In genomic region chr2:10234013-10234306, GRCh38 we compare ENCODE assay signal across 15 cellular contexts.
DNase-seq lines count a peak whose midpoint lies in the region; ATAC-seq and TF ChIP-seq lines count a peak whose summit lies in the region.
"Had no signal": no experiment of that assay in that cellular context is flagged by ENCODE, and none has a peak within 500 bp of the region (broad histone marks: within the 10 kb centered on the region; RNA-seq: fewer than 3 reads in every experiment).

No MANE protein-coding gene starts in this region.

- BruUV-seq in IMR-90 (replicated peaks; lab: Mats Ljungman, UMichigan) = no TSS peak

- intact Hi-C loops in IMR-90 (cut with micrococcal nuclease) = no loop called here

- no peak for TF ChIP-seq POLR2A in IMR-90 (IDR thresholded peaks at IDR 0.05; ENCODE audit: low read depth, low read length)

- peaks cover 9% of the 10 kb centered on the region; the same call in 1 of the 2 replicates for H3K9me1 ChIP-seq in IMR-90 (ENCODE audit: insufficient read depth, low read length)

- no peak for DNase-seq in H9
- DNase-seq in IMR-90 = no peak
- no peak for DNase-seq in brain microvascular endothelial cell
- peak; percentile 48 for DNase-seq in natural killer cell treated with Interleukin-12 subunit alpha and Interleukin-12 subunit beta and Interleukin-15 and Interleukin-18, amount 100 ng/mL, for 72 hours (ENCODE audit: low spot score)
- no peak for DNase-seq in DMS53 treated with DMSO at 0.1 percent for 48 hours (lab: John Stamatoyannopoulos, UW; ENCODE audit: unreplicated experiment)
- no peak for DNase-seq in NCI-H1694 treated with DMSO at 0.1 percent for 48 hours (lab: John Stamatoyannopoulos, UW)
- DNase-seq: BE2C; CD8-positive, alpha-beta T cell; NCI-H1436; NCI-H2081; NCI-H2227 treated with DMSO at 0.1 percent for 48 hours; NCI-H69 had no signal

- no peak overlapping the region for H3T11ph ChIP-seq in H9 (ENCODE audit: low read length)

- no peaks in the 10 kb centered on the region for H3K9me3 ChIP-seq in H9 (ENCODE audit: control insufficient read depth, low read depth, low read length)
- no peaks in the 10 kb centered on the region for H3K9me3 ChIP-seq in IMR-90 (ENCODE audit: control insufficient read depth, insufficient read depth, low read length)
- H3K9me3 ChIP-seq: BE2C, HAP-1 had no signal

- H3K18ac ChIP-seq in H9 (ENCODE audit: insufficient read length, low read depth, low read length) (no peak overlapping the region), IMR-90 (ENCODE audit: low read depth, low read length) (no peak overlapping the region)

- H2BK5ac ChIP-seq in H9 (ENCODE audit: insufficient read length, low read length) (no peak overlapping the region), IMR-90 (ENCODE audit: low read depth, low read length, poor library complexity, severe bottlenecking) (peak overlapping the region; percentile 34)

- H2AFZ ChIP-seq in H9 (ENCODE audit: low read length) = no peak overlapping the region
- H2AFZ ChIP-seq in IMR-90 (replicated peaks; ENCODE audit: low read length, poor library complexity) = no peak overlapping the region

- H2AK9ac ChIP-seq in IMR-90 (replicated peaks; ENCODE audit: low read depth, low read length, poor library complexity) = peak overlapping the region; percentile 78

- H3K14ac ChIP-seq in H9 (ENCODE audit: insufficient read depth, low read length) (no peak overlapping the region), IMR-90 (replicated peaks; ENCODE audit: low read depth, low read length) (no peak overlapping the region)

- H3K36me3 Mint-ChIP-seq in H9 (ENCODE audit: insufficient read depth in 1 of 3, low read depth in 3 of 3) = no peaks in the 10 kb centered on the region
- H3K36me3 Mint-ChIP-seq in natural killer cell treated with Interleukin-12 subunit alpha and Interleukin-12 subunit beta and Interleukin-15 and Interleukin-18, amount 100 ng/mL, for 72 hours = peaks cover 10% of the 10 kb centered on the region
- H3K36me3 Mint-ChIP-seq: CD8-positive, alpha-beta T cell had no signal

- H3K79me2 ChIP-seq in H9 (ENCODE audit: insufficient read depth, low read length) = no peaks in the 10 kb centered on the region

- H3K79me1 ChIP-seq in H9 (ENCODE audit: insufficient read depth, low read depth, low read length, poor library complexity, severe bottlenecking) (no peaks in the 10 kb centered on the region), IMR-90 (ENCODE audit: low read depth in 1 of 2, low read length in 2 of 2) (no peaks in the 10 kb centered on the region)

- no peak overlapping the region; a peak in 1 of 5 replicates for H3K4me3 Mint-ChIP-seq in H9
- H3K4me3 Mint-ChIP-seq in natural killer cell treated with Interleukin-12 subunit alpha and Interleukin-12 subunit beta and Interleukin-15 and Interleukin-18, amount 100 ng/mL, for 72 hours = peak overlapping the region; percentile 36
- H3K4me3 Mint-ChIP-seq: CD8-positive, alpha-beta T cell had no signal

- TF ChIP-seq CTCF in H9 (conservative IDR thresholded peaks at IDR 0.05) (peak; percentile 14; the same call in 2 of the 3 replicates), IMR-90 (conservative IDR thresholded peaks at IDR 0.05; ENCODE audit: low read depth, low read length) (no peak), brain microvascular endothelial cell (IDR thresholded peaks at IDR 0.05; ENCODE audit: low read depth, low read length, missing control alignments) (peak; percentile 2)

- CTCF ChIA-PET in IMR-90 (lab: Yijun Ruan, JAX) = no interaction called here

- H3K27ac Mint-ChIP-seq in H9 = no peak overlapping the region; a peak in 1 of 7 replicates
- peak overlapping the region; percentile 3 to 49 for H3K27ac Mint-ChIP-seq in natural killer cell treated with Interleukin-12 subunit alpha and Interleukin-12 subunit beta and Interleukin-15 and Interleukin-18, amount 100 ng/mL, for 72 hours
- H3K27ac Mint-ChIP-seq: CD8-positive, alpha-beta T cell had no signal

- H3K27me3 ChIP-seq in H9 (ENCODE audit: insufficient read depth, low read length) = no peaks in the 10 kb centered on the region
- H3K27me3 ChIP-seq in IMR-90 (ENCODE audit: control insufficient read depth, insufficient read depth, low read length) = peaks cover 34% of the 10 kb centered on the region
- H3K27me3 ChIP-seq in brain microvascular endothelial cell (replicated peaks) = no peaks in the 10 kb centered on the region
- H3K27me3 ChIP-seq: BE2C had no signal

- H2BK120ac ChIP-seq in H9 (ENCODE audit: low read depth, low read length, poor library complexity, severe bottlenecking) (no peak overlapping the region), IMR-90 (ENCODE audit: low read depth, low read length) (no peak overlapping the region)

- no peak overlapping the region for H3K56ac ChIP-seq in H9 (ENCODE audit: insufficient read length, low read depth, low read length)
- H3K56ac ChIP-seq in IMR-90 (ENCODE audit: extremely low read depth, insufficient read depth, low read length) = no peak overlapping the region

- no peak overlapping the region for H2AK5ac ChIP-seq in H9 (ENCODE audit: insufficient read length, low read length)
- no peak overlapping the region for H2AK5ac ChIP-seq in IMR-90 (ENCODE audit: low read depth, low read length)

- H3K4me3 ChIP-seq in IMR-90 (ENCODE audit: insufficient read depth, low read depth, low read length) (no peak overlapping the region), brain microvascular endothelial cell (ENCODE audit: low read depth, low read length) (no peak overlapping the region)
- H3K4me3 ChIP-seq: HAP-1 had no signal

- H4K8ac ChIP-seq in H9 (replicated peaks; ENCODE audit: insufficient read length, low read depth, low read length) (peak overlapping the region; percentile 10), IMR-90 (ENCODE audit: low read depth in 2 of 2, low read length in 2 of 2) (no peak overlapping the region)

- dilution Hi-C loops in IMR-90 (cut with HindIII; ENCODE audit: low sequenced_read_pairs, unreplicated experiment) = no loop called here

- H4K91ac ChIP-seq in H9 (ENCODE audit: insufficient read length, low read depth, low read length) (no peak overlapping the region), IMR-90 (ENCODE audit: insufficient read depth, low read depth, low read length) (no peak overlapping the region)

- peaks cover 0 to 1% of the 10 kb centered on the region in 2 experiments; a peak in 2 of 5 replicates for H3K9me3 Mint-ChIP-seq in H9
- H3K9me3 Mint-ChIP-seq in natural killer cell treated with Interleukin-12 subunit alpha and Interleukin-12 subunit beta and Interleukin-15 and Interleukin-18, amount 100 ng/mL, for 72 hours = peaks cover 9% of the 10 kb centered on the region
- H3K9me3 Mint-ChIP-seq: CD8-positive, alpha-beta T cell had no signal

- ATAC-seq in IMR-90 (ENCODE audit: low read depth) = no peak
- ATAC-seq in natural killer cell treated with Interleukin-12 subunit alpha and Interleukin-12 subunit beta and Interleukin-15 and Interleukin-18, amount 100 ng/mL, for 72 hours = no peak
- no peak for ATAC-seq in HG03095 (IDR thresholded peaks at IDR 0.05; ENCODE audit: unreplicated experiment)
- no peak for ATAC-seq in GM18870 (IDR thresholded peaks at IDR 0.05; ENCODE audit: unreplicated experiment)
- ATAC-seq: CD8-positive, alpha-beta T cell had no signal

- peaks cover 6% of the 10 kb centered on the region; the same call in 1 of the 2 replicates for H3K27me3 Mint-ChIP-seq in H9 (ENCODE audit: low read depth)
- H3K27me3 Mint-ChIP-seq in natural killer cell treated with Interleukin-12 subunit alpha and Interleukin-12 subunit beta and Interleukin-15 and Interleukin-18, amount 100 ng/mL, for 72 hours = peaks cover 12 to 15% of the 10 kb centered on the region in 2 donors

- H2BK12ac ChIP-seq in H9 (ENCODE audit: insufficient read length, low read depth, low read length) = no peak overlapping the region

- H4K20me1 ChIP-seq in H9 (ENCODE audit: control insufficient read depth, insufficient read depth, insufficient read length) = no peaks in the 10 kb centered on the region
- no peaks in the 10 kb centered on the region for H4K20me1 ChIP-seq in IMR-90 (ENCODE audit: insufficient read depth, low read length)

- H3K9ac ChIP-seq in H9 (ENCODE audit: extremely low read depth, insufficient read length, low read length) (no peak overlapping the region), IMR-90 (ENCODE audit: low read depth, low read length) (no peak overlapping the region)

- H3K36me3 ChIP-seq in IMR-90 (ENCODE audit: control insufficient read depth, insufficient read depth, low read length) (no peaks in the 10 kb centered on the region), brain microvascular endothelial cell (replicated peaks) (no peaks in the 10 kb centered on the region)
- H3K36me3 ChIP-seq: BE2C, HAP-1 had no signal

- WGBS in H9 (ENCODE audit: extremely low coverage, insufficient read length, low lambda C conversion rate) = no CpG with 5 or more reads among the region's 4 CpGs
- WGBS in IMR-90 (ENCODE audit: extremely low coverage in 2 of 2, insufficient read length in 1 of 2), 2 experiments = 67% methylated on average over 1 of the region's 4 CpGs; no CpG with 5 or more reads in 1 of the 2 experiments

- no peak overlapping the region for H4K5ac ChIP-seq in H9 (ENCODE audit: insufficient read length, low read depth, low read length)
- H4K5ac ChIP-seq in IMR-90 (ENCODE audit: low read depth, low read length) = no peak overlapping the region

- peaks cover 0 to 4% of the 10 kb centered on the region in 2 experiments; a peak in 1 of 4 replicates for H3K4me1 Mint-ChIP-seq in H9
- peaks cover 21 to 22% of the 10 kb centered on the region in 2 donors for H3K4me1 Mint-ChIP-seq in natural killer cell treated with Interleukin-12 subunit alpha and Interleukin-12 subunit beta and Interleukin-15 and Interleukin-18, amount 100 ng/mL, for 72 hours (ENCODE audit: low read depth in 2 of 2)

- H3K27ac ChIP-seq in H9 (ENCODE audit: insufficient read length, low read depth, low read length) = no peak overlapping the region
- H3K27ac ChIP-seq in IMR-90 (ENCODE audit: insufficient read depth, low read length) = no peak overlapping the region
- no peak overlapping the region for H3K27ac ChIP-seq in brain microvascular endothelial cell

- POLR2A ChIA-PET in IMR-90 (lab: Charles Lee; ENCODE audit: unreplicated experiment) = no interaction called here

- H3K4me1 ChIP-seq in H9 (ENCODE audit: insufficient read depth, low read length) (no peaks in the 10 kb centered on the region), IMR-90 (ENCODE audit: control insufficient read depth, insufficient read depth, low read length) (no peaks in the 10 kb centered on the region)
- H3K4me1 ChIP-seq: BE2C, HAP-1 had no signal

- in situ Hi-C loops in IMR-90 (cut with MboI; ENCODE audit: low sequenced_read_pairs) (no loop called here), brain microvascular endothelial cell (cut with HindIII; ENCODE audit: low pct_ligation_motif_present, low sequenced_read_pairs) (no loop called here)

- H2BK20ac ChIP-seq in H9 (ENCODE audit: low read depth, low read length, poor library complexity, severe bottlenecking) = no peak overlapping the region
- H2BK20ac ChIP-seq in IMR-90 (ENCODE audit: low read depth, low read length) = no peak overlapping the region

- H3K23ac ChIP-seq in H9 (ENCODE audit: insufficient read length, low read depth, low read length) (no peak overlapping the region), IMR-90 (ENCODE audit: low read depth, low read length) (no peak overlapping the region)

- H3K23me2 ChIP-seq in H9 (ENCODE audit: insufficient read length, low read depth, low read length, poor library complexity, severe bottlenecking) = no peaks in the 10 kb centered on the region

- H3K4me2 ChIP-seq in H9 (ENCODE audit: insufficient read depth, insufficient read length, low read length) (no peak overlapping the region), IMR-90 (ENCODE audit: low read depth, low read length) (no peak overlapping the region)

- H3K4ac ChIP-seq in H9 (ENCODE audit: low read depth, low read length) = no peak overlapping the region
- no peak overlapping the region for H3K4ac ChIP-seq in IMR-90 (ENCODE audit: low read depth, low read length)

- TF ChIP-seq RAD21 in IMR-90 (IDR thresholded peaks at IDR 0.05; ENCODE audit: low read length) = no peak

- no peak overlapping the region for H2BK15ac ChIP-seq in H9 (ENCODE audit: low read depth, low read length)
- H2BK15ac ChIP-seq in IMR-90 (ENCODE audit: low read depth, low read length) = no peak overlapping the region

Comparison
In these comparisons a context has a peak if more than half of its experiments do, and no peak if none do; other contexts are left out.
1. H3K27ac Mint-ChIP-seq: peak in natural killer cell treated with Interleukin-12 subunit alpha and Interleukin-12 subunit beta and Interleukin-15 and Interleukin-18, amount 100 ng/mL, for 72 hours (2 of 2); none in H9 (0 of 3).